1 cellular context compared by ENCODE assay signal in the genomic region with DNA sequence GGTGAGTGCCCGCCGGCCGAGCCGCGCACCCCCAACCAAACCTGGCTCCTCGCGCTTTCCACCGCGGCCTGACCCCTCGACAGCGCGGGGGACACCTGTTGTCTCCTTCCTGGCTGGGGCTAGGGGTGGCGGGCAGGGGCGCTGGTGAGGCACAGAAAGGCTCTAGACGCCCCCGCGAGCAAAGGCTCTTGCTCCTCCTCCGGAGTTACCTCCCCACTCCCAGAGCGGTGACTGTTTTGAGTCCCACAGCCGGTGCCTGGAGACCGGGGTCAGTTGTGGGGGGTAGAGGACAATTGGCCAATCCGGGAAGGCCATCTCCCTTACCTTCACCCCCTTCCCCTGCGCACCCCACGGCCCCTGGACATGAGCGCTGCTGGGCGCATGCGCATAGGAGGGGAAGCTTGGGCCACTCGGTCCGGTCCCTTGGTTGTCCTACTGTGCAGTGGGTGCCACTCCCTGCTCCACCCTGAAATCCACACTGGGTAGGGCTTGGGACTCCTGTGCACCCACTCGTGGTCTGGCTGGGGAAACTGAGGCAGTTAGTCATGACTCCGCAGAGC.
TF ChIP-seq lines count a peak whose summit lies in the region.

No MANE protein-coding gene starts in this region.

TF ChIP-seq in HepG2, 621 proteins besides CTCF, POLR2A, EP300 and RAD21 (continued from another document):
- TF ChIP-seq, protein P1, sequence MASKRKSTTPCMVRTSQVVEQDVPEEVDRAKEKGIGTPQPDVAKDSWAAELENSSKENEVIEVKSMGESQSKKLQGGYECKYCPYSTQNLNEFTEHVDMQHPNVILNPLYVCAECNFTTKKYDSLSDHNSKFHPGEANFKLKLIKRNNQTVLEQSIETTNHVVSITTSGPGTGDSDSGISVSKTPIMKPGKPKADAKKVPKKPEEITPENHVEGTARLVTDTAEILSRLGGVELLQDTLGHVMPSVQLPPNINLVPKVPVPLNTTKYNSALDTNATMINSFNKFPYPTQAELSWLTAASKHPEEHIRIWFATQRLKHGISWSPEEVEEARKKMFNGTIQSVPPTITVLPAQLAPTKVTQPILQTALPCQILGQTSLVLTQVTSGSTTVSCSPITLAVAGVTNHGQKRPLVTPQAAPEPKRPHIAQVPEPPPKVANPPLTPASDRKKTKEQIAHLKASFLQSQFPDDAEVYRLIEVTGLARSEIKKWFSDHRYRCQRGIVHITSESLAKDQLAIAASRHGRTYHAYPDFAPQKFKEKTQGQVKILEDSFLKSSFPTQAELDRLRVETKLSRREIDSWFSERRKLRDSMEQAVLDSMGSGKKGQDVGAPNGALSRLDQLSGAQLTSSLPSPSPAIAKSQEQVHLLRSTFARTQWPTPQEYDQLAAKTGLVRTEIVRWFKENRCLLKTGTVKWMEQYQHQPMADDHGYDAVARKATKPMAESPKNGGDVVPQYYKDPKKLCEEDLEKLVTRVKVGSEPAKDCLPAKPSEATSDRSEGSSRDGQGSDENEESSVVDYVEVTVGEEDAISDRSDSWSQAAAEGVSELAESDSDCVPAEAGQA (IDR thresholded peaks at IDR 0.05; ENCODE audit: low read depth), result no peak
- TF ChIP-seq, protein P1 (CRISPR knock-in tag; IDR thresholded peaks at IDR 0.05; ENCODE audit: borderline replicate concordance), result 0 out of 2 replicates have a peak, but pooled peaks have one; percentile 0
- no peak; the same call in 1 of the 2 replicates for TF ChIP-seq ZFY (CRISPR knock-in tag; IDR thresholded peaks at IDR 0.05)
- TF ChIP-seq GTF3A (CRISPR knock-in tag; conservative IDR thresholded peaks at IDR 0.05), result no peak
- TF ChIP-seq, protein P2, sequence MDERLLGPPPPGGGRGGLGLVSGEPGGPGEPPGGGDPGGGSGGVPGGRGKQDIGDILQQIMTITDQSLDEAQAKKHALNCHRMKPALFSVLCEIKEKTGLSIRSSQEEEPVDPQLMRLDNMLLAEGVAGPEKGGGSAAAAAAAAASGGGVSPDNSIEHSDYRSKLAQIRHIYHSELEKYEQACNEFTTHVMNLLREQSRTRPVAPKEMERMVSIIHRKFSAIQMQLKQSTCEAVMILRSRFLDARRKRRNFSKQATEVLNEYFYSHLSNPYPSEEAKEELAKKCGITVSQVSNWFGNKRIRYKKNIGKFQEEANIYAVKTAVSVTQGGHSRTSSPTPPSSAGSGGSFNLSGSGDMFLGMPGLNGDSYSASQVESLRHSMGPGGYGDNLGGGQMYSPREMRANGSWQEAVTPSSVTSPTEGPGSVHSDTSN (CRISPR knock-in tag; IDR thresholded peaks at IDR 0.05), result no peak
- no peak for TF ChIP-seq HOXA5 (CRISPR knock-in tag; IDR thresholded peaks at IDR 0.05)
- 0 out of 2 replicates have a peak, but pooled peaks have one; percentile 30 for TF ChIP-seq REL (CRISPR knock-in tag; conservative IDR thresholded peaks at IDR 0.05)
- TF ChIP-seq CENPT (CRISPR knock-in tag; IDR thresholded peaks at IDR 0.05; ENCODE audit: low read depth), result peak; percentile 16; the same call in 1 of the 2 replicates
- TF ChIP-seq, protein P3, sequence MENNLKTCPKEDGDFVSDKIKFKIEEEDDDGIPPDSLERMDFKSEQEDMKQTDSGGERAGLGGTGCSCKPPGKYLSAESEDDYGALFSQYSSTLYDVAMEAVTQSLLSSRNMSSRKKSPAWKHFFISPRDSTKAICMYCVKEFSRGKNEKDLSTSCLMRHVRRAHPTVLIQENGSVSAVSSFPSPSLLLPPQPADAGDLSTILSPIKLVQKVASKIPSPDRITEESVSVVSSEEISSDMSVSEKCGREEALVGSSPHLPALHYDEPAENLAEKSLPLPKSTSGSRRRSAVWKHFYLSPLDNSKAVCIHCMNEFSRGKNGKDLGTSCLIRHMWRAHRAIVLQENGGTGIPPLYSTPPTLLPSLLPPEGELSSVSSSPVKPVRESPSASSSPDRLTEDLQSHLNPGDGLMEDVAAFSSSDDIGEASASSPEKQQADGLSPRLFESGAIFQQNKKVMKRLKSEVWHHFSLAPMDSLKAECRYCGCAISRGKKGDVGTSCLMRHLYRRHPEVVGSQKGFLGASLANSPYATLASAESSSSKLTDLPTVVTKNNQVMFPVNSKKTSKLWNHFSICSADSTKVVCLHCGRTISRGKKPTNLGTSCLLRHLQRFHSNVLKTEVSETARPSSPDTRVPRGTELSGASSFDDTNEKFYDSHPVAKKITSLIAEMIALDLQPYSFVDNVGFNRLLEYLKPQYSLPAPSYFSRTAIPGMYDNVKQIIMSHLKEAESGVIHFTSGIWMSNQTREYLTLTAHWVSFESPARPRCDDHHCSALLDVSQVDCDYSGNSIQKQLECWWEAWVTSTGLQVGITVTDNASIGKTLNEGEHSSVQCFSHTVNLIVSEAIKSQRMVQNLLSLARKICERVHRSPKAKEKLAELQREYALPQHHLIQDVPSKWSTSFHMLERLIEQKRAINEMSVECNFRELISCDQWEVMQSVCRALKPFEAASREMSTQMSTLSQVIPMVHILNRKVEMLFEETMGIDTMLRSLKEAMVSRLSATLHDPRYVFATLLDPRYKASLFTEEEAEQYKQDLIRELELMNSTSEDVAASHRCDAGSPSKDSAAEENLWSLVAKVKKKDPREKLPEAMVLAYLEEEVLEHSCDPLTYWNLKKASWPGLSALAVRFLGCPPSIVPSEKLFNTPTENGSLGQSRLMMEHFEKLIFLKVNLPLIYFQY (CRISPR knock-in tag; IDR thresholded peaks at IDR 0.05; ENCODE audit: borderline replicate concordance), result no peak
- TF ChIP-seq YY1 (IDR thresholded peaks at IDR 0.05; ENCODE audit: insufficient read depth, insufficient replicate concordance, low read depth, low read length), result no peak
- no peak for TF ChIP-seq KLF15 (CRISPR knock-in tag; IDR thresholded peaks at IDR 0.05; ENCODE audit: borderline replicate concordance)
- TF ChIP-seq WIZ (CRISPR knock-in tag; IDR thresholded peaks at IDR 0.05), result no peak
- TF ChIP-seq ZNF572 (CRISPR knock-in tag; IDR thresholded peaks at IDR 0.05), result no peak
- TF ChIP-seq NFKBIZ (CRISPR knock-in tag; IDR thresholded peaks at IDR 0.05), result no peak
- no peak for TF ChIP-seq ZNF17 (CRISPR knock-in tag; IDR thresholded peaks at IDR 0.05)
- TF ChIP-seq, protein P4, sequence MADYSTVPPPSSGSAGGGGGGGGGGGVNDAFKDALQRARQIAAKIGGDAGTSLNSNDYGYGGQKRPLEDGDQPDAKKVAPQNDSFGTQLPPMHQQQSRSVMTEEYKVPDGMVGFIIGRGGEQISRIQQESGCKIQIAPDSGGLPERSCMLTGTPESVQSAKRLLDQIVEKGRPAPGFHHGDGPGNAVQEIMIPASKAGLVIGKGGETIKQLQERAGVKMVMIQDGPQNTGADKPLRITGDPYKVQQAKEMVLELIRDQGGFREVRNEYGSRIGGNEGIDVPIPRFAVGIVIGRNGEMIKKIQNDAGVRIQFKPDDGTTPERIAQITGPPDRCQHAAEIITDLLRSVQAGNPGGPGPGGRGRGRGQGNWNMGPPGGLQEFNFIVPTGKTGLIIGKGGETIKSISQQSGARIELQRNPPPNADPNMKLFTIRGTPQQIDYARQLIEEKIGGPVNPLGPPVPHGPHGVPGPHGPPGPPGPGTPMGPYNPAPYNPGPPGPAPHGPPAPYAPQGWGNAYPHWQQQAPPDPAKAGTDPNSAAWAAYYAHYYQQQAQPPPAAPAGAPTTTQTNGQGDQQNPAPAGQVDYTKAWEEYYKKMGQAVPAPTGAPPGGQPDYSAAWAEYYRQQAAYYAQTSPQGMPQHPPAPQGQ (CRISPR knock-in tag; IDR thresholded peaks at IDR 0.05; ENCODE audit: borderline replicate concordance), result no peak
- TF ChIP-seq, protein P5, sequence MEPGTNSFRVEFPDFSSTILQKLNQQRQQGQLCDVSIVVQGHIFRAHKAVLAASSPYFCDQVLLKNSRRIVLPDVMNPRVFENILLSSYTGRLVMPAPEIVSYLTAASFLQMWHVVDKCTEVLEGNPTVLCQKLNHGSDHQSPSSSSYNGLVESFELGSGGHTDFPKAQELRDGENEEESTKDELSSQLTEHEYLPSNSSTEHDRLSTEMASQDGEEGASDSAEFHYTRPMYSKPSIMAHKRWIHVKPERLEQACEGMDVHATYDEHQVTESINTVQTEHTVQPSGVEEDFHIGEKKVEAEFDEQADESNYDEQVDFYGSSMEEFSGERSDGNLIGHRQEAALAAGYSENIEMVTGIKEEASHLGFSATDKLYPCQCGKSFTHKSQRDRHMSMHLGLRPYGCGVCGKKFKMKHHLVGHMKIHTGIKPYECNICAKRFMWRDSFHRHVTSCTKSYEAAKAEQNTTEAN (CRISPR knock-in tag; conservative IDR thresholded peaks at IDR 0.05), result no peak
- TF ChIP-seq, protein P6, sequence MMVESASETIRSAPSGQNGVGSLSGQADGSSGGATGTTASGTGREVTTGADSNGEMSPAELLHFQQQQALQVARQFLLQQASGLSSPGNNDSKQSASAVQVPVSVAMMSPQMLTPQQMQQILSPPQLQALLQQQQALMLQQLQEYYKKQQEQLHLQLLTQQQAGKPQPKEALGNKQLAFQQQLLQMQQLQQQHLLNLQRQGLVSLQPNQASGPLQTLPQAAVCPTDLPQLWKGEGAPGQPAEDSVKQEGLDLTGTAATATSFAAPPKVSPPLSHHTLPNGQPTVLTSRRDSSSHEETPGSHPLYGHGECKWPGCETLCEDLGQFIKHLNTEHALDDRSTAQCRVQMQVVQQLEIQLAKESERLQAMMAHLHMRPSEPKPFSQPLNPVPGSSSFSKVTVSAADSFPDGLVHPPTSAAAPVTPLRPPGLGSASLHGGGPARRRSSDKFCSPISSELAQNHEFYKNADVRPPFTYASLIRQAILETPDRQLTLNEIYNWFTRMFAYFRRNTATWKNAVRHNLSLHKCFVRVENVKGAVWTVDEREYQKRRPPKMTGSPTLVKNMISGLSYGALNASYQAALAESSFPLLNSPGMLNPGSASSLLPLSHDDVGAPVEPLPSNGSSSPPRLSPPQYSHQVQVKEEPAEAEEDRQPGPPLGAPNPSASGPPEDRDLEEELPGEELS (CRISPR knock-in tag; IDR thresholded peaks at IDR 0.05), result no peak
- TF ChIP-seq ZNF510 (CRISPR knock-in tag; IDR thresholded peaks at IDR 0.05; ENCODE audit: low read depth), result no peak
- TF ChIP-seq ZNF446 (CRISPR knock-in tag; IDR thresholded peaks at IDR 0.05), result 0 out of 2 replicates have a peak, but pooled peaks have one; percentile 3
- TF ChIP-seq ZSCAN25 (CRISPR knock-in tag; IDR thresholded peaks at IDR 0.05), result peak; percentile 9; the same call in 1 of the 2 replicates
- TF ChIP-seq ZNF260 (CRISPR knock-in tag; IDR thresholded peaks at IDR 0.05; ENCODE audit: borderline replicate concordance, low read depth), result no peak
- TF ChIP-seq MAZ (IDR thresholded peaks at IDR 0.05; ENCODE audit: borderline replicate concordance, low read depth, low read length), result no peak
- no peak for TF ChIP-seq MAZ (CRISPR knock-in tag; IDR thresholded peaks at IDR 0.05; ENCODE audit: low read depth)
- no peak for TF ChIP-seq KLF13 (CRISPR knock-in tag; IDR thresholded peaks at IDR 0.05)
- TF ChIP-seq GABPB1 (CRISPR knock-in tag; IDR thresholded peaks at IDR 0.05), result peak; percentile 21; the same call in 1 of the 2 replicates
- no peak for TF ChIP-seq ARHGAP35 (CRISPR knock-in tag; IDR thresholded peaks at IDR 0.05; ENCODE audit: borderline replicate concordance)
- no peak for TF ChIP-seq TOPORS (CRISPR knock-in tag; IDR thresholded peaks at IDR 0.05)
